In genomic region chr11:61752925-61753551, GRCh38 we compare ENCODE assay signal across 1 cellular context.
TF ChIP-seq lines count a peak whose summit lies in the region.

No MANE protein-coding gene starts in this region.

TF ChIP-seq in HEK293, 187 proteins besides CTCF, POLR2A, EP300 and RAD21 (continued from another document):
- TF ChIP-seq PRDM10 (tag by site-specific recombination; IDR thresholded peaks at IDR 0.05): peak; percentile 45
- TF ChIP-seq ZNF391 (tag by site-specific recombination; IDR thresholded peaks at IDR 0.05; ENCODE audit: borderline replicate concordance, low read depth): no peak
- peak; percentile 39; the same call in 1 of the 2 replicates for TF ChIP-seq GLIS1 (tag by site-specific recombination; IDR thresholded peaks at IDR 0.05)
TF ChIP-seq in HEK293: peak in this region for 3.
